ENCODE assay signal across 1 cellular context in the genomic region with DNA sequence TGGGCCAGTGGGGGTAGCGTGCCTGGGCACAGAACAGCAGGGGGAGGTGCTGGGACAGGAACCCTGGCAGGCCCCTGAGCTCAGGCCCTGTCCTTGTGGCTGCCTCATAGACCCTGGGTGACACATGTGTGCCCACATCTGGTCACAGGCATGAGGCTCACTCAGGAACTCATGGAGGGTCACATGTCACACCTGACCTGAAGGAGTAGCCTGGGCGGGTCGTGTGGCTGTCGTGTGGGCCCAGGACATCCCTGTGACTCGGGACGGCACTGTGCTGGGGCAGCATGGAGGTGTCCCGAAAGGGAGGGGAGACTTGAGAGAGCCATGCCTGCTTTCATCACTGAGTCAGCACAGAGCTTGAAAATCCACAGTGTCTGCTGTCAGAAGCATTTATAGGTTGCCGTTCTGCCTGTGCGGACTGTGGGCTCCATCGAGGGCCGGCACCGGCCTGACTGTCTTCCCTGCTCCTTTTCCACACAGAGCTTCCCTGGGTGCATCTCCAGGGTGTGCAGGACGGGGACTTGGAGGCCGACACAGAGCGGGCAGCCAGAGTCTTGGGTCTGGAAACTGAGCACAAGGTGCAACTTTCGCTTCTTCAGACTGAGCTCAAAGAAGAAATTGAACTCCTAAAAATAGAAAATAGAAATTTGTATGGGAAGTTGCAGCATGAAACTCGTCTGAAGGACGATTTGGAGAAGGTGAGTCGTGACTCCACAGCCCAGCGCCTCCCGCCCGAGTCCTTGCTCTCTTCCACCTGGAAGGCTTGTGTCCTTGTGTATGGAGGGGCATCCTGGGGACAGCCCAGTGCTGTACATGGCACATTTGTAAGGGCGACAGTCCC.
TF ChIP-seq lines count a peak whose summit lies in the region.

No MANE protein-coding gene starts in this region.

TF ChIP-seq in GM23338, 12 proteins besides CTCF, POLR2A, EP300 and RAD21 (continued from another document):
- TF ChIP-seq, protein P1, sequence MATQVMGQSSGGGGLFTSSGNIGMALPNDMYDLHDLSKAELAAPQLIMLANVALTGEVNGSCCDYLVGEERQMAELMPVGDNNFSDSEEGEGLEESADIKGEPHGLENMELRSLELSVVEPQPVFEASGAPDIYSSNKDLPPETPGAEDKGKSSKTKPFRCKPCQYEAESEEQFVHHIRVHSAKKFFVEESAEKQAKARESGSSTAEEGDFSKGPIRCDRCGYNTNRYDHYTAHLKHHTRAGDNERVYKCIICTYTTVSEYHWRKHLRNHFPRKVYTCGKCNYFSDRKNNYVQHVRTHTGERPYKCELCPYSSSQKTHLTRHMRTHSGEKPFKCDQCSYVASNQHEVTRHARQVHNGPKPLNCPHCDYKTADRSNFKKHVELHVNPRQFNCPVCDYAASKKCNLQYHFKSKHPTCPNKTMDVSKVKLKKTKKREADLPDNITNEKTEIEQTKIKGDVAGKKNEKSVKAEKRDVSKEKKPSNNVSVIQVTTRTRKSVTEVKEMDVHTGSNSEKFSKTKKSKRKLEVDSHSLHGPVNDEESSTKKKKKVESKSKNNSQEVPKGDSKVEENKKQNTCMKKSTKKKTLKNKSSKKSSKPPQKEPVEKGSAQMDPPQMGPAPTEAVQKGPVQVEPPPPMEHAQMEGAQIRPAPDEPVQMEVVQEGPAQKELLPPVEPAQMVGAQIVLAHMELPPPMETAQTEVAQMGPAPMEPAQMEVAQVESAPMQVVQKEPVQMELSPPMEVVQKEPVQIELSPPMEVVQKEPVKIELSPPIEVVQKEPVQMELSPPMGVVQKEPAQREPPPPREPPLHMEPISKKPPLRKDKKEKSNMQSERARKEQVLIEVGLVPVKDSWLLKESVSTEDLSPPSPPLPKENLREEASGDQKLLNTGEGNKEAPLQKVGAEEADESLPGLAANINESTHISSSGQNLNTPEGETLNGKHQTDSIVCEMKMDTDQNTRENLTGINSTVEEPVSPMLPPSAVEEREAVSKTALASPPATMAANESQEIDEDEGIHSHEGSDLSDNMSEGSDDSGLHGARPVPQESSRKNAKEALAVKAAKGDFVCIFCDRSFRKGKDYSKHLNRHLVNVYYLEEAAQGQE (IDR thresholded peaks at IDR 0.05; ENCODE audit: unreplicated experiment): no peak
- TF ChIP-seq STAT1 (IDR thresholded peaks at IDR 0.05; ENCODE audit: unreplicated experiment) (no peak), POLR2AphosphoS5 (IDR thresholded peaks at IDR 0.05; ENCODE audit: low read depth) (no peak), JUNB (IDR thresholded peaks at IDR 0.05; ENCODE audit: unreplicated experiment) (no peak), NANOG (IDR thresholded peaks at IDR 0.05; ENCODE audit: borderline replicate concordance) (no peak), EZH2 (IDR thresholded peaks at IDR 0.05; ENCODE audit: low read depth, unreplicated experiment) (no peak), CREB1 (CRISPR knock-in tag; IDR thresholded peaks at IDR 0.05; ENCODE audit: low read depth) (no peak)
- TF ChIP-seq, protein P2, sequence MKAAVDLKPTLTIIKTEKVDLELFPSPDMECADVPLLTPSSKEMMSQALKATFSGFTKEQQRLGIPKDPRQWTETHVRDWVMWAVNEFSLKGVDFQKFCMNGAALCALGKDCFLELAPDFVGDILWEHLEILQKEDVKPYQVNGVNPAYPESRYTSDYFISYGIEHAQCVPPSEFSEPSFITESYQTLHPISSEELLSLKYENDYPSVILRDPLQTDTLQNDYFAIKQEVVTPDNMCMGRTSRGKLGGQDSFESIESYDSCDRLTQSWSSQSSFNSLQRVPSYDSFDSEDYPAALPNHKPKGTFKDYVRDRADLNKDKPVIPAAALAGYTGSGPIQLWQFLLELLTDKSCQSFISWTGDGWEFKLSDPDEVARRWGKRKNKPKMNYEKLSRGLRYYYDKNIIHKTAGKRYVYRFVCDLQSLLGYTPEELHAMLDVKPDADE (IDR thresholded peaks at IDR 0.05): no peak
- TF ChIP-seq, protein P3, sequence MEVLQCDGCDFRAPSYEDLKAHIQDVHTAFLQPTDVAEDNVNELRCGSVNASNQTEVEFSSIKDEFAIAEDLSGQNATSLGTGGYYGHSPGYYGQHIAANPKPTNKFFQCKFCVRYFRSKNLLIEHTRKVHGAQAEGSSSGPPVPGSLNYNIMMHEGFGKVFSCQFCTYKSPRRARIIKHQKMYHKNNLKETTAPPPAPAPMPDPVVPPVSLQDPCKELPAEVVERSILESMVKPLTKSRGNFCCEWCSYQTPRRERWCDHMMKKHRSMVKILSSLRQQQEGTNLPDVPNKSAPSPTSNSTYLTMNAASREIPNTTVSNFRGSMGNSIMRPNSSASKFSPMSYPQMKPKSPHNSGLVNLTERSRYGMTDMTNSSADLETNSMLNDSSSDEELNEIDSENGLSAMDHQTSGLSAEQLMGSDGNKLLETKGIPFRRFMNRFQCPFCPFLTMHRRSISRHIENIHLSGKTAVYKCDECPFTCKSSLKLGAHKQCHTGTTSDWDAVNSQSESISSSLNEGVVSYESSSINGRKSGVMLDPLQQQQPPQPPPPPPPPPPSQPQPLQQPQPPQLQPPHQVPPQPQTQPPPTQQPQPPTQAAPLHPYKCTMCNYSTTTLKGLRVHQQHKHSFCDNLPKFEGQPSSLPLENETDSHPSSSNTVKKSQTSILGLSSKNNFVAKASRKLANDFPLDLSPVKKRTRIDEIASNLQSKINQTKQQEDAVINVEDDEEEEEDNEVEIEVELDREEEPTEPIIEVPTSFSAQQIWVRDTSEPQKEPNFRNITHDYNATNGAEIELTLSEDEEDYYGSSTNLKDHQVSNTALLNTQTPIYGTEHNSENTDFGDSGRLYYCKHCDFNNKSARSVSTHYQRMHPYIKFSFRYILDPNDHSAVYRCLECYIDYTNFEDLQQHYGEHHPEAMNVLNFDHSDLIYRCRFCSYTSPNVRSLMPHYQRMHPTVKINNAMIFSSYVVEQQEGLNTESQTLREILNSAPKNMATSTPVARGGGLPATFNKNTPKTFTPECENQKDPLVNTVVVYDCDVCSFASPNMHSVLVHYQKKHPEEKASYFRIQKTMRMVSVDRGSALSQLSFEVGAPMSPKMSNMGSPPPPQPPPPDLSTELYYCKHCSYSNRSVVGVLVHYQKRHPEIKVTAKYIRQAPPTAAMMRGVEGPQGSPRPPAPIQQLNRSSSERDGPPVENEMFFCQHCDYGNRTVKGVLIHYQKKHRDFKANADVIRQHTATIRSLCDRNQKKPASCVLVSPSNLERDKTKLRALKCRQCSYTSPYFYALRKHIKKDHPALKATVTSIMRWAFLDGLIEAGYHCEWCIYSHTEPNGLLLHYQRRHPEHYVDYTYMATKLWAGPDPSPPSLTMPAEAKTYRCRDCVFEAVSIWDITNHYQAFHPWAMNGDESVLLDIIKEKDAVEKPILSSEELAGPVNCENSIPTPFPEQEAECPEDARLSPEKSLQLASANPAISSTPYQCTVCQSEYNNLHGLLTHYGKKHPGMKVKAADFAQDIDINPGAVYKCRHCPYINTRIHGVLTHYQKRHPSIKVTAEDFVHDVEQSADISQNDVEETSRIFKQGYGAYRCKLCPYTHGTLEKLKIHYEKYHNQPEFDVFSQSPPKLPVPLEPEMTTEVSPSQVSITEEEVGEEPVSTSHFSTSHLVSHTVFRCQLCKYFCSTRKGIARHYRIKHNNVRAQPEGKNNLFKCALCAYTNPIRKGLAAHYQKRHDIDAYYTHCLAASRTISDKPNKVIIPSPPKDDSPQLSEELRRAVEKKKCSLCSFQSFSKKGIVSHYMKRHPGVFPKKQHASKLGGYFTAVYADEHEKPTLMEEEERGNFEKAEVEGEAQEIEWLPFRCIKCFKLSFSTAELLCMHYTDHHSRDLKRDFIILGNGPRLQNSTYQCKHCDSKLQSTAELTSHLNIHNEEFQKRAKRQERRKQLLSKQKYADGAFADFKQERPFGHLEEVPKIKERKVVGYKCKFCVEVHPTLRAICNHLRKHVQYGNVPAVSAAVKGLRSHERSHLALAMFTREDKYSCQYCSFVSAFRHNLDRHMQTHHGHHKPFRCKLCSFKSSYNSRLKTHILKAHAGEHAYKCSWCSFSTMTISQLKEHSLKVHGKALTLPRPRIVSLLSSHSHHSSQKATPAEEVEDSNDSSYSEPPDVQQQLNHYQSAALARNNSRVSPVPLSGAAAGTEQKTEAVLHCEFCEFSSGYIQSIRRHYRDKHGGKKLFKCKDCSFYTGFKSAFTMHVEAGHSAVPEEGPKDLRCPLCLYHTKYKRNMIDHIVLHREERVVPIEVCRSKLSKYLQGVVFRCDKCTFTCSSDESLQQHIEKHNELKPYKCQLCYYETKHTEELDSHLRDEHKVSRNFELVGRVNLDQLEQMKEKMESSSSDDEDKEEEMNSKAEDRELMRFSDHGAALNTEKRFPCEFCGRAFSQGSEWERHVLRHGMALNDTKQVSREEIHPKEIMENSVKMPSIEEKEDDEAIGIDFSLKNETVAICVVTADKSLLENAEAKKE (CRISPR knock-in tag; IDR thresholded peaks at IDR 0.05): no peak
